Comparison of ENCODE assay signal across 1 cellular context in genomic region chr6:45548657-45549515, GRCh38.
A peak's percentile ranks its signal among the peaks of the same experiment; 100 is the strongest.
TF ChIP-seq lines count a peak whose summit lies in the region.

No MANE protein-coding gene starts in this region.

TF ChIP-seq in HEK293, 187 proteins besides CTCF, POLR2A, EP300 and RAD21 (continued from another document):
- TF ChIP-seq PRDM10 (tag by site-specific recombination; IDR thresholded peaks at IDR 0.05) (peak; percentile 24; the same call in 1 of the 2 replicates), ZNF768 (tag by site-specific recombination; IDR thresholded peaks at IDR 0.05) (no peak)
TF ChIP-seq in HEK293: peak in this region for 3.
